In the genomic region with DNA sequence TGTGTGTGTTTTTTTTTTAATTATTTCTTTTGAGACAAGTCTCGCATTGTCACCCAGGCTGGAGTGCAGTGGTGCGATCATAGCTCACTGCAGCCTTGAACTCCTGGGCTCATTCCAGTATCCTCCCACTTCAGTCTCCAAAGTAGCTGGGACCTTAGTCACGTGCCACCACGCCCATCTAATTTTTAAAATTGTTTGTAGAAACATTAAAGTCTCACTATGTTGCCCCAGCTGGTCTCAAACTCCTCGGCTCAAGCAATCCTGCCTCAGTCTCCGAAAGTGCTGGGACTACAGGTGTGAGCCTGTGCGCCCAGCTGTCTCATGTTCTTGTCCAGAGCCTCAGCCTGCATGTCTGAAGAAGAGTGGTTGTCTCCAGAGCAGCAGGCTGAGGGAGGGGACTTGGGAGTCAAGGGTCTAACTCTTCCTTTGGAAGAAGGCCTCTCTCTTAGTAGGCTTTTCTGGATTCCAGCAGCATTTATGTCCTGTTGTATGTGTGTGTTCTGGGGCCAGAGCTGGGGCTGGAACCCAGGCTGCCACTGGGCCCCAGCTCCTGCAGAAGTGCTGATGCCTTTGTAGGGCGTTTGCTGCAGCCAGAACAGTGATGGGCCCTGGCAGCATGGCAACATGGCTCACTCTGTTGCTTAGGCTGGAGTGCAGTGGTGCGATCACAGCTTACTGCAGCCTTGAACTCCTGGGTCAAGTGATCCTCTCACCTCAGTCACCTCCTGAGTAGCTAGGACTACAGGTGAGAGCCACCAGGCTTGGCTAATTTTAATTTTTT, we compare ENCODE assay signal across 18 cellular contexts.
"Had no signal": no experiment of that assay in that cellular context is flagged by ENCODE, and none has a peak within 500 bp of the region (broad histone marks: within the 10 kb centered on the region; RNA-seq: fewer than 3 reads in every experiment).

No MANE protein-coding gene starts in this region.

- DNase-seq: activated CD4-positive, alpha-beta T cell treated with anti-CD3 and anti-CD28 coated beads for 1 hour; activated CD4-positive, alpha-beta T cell treated with anti-CD3 and anti-CD28 coated beads, Interleukin-2, amount 50 U/mL, for 48 hours; activated naive CD4-positive, alpha-beta T cell treated with anti-CD3 and anti-CD28 coated beads, Interleukin-2, amount 50 U/mL, for 16 hours; activated T-cell treated with anti-CD3 and anti-CD28 coated beads, Interleukin-2, amount 50 U/mL, for 1 hour; natural killer cell; stimulated activated CD4-positive, alpha-beta T cell treated with anti-CD3 and anti-CD28 coated beads, Interleukin-15, amount 100 ng/mL, for 24 hours; stimulated activated CD4-positive, alpha-beta T cell treated with anti-CD3 and anti-CD28 coated beads, Interleukin-4, amount 100 ng/mL, for 1 hour; stimulated activated naive CD4-positive, alpha-beta T cell; transverse colon had no signal

- H3K9me3 ChIP-seq: right atrium auricular region, transverse colon had no signal

- H3K27ac ChIP-seq: right atrium auricular region, skin epidermis, transverse colon had no signal

- ATAC-seq: left lobe of liver, natural killer cell had no signal

- H3K27me3 ChIP-seq: right atrium auricular region, transverse colon had no signal

- H3K36me3 Mint-ChIP-seq: natural killer cell had no signal

- FAIRE-seq: astrocyte, colon, endometrium, keratinocyte had no signal

- H3K36me3 ChIP-seq: right atrium auricular region, transverse colon had no signal

- H3K9me3 Mint-ChIP-seq: activated T-helper 2 cell treated with anti-CD3 and anti-CD28 coated beads, Interferon-gamma antibody, Interleukin-2, Interleukin-4, amounts not matched to agents 10 μg/mL and 5 μg/mL and 100 μg/mL, durations not matched to agents 14 hours and 24 hours and 36 hours; natural killer cell had no signal

- H3K27ac Mint-ChIP-seq: activated T-helper 2 cell treated with anti-CD3 and anti-CD28 coated beads, Interferon-gamma antibody, Interleukin-2, Interleukin-4, amounts not matched to agents 10 μg/mL and 5 μg/mL and 100 μg/mL, durations not matched to agents 14 hours and 24 hours and 36 hours; natural killer cell; progenitor cell of endocrine pancreas had no signal

- H3K4me3 Mint-ChIP-seq: natural killer cell had no signal

- H3K4me3 ChIP-seq: right atrium auricular region, skin epidermis, transverse colon had no signal
